ENCODE assay signal across 8 cellular contexts in the genomic region with DNA sequence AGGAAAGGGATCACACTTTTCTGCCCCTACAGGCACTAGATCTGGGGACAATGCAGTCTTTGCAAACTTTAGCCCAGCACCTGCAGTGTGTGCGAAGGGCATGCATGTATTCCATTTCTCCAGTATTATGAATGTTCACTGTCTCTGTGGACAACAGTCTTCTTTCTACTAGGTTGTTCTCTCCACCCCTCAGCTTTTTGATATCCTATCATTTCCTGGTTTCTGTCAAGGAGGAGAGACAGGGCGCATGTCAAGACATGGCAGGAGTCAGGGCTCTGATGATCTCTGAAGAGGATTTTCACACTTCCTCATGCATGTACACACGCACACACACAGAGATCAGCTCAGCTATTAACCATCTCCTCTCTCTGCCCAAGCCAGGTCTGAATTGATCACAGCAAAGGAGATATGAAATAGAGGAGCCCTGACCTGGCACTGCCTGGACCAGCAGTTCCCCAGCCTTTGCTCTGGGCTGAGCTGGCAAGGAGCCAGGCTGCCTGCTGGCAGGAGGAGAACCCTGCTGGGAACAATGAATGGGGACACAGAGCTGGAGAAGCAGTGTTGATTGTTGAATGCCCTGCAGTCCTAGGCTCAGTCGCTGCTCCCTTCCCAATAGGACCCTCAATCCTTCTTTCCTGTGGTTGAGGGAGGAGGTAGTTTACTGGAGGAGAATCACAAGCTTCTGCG.
DNase-seq lines count a peak whose midpoint lies in the region; ATAC-seq lines count a peak whose summit lies in the region.

No MANE protein-coding gene starts in this region.

- H3K27me3 ChIP-seq in adipocyte (replicated peaks; ENCODE audit: control insufficient read depth, insufficient read depth, low read length), result peaks cover 39% of the 10 kb centered on the region

- no peaks in the 10 kb centered on the region for H3K4me1 ChIP-seq in adipocyte (ENCODE audit: control insufficient read depth, insufficient read depth, low read length)

- no peaks in the 10 kb centered on the region for H3K36me3 ChIP-seq in adipocyte (ENCODE audit: control insufficient read depth, insufficient read depth, low read length, severe bottlenecking)

- no peak overlapping the region for H3K4me3 ChIP-seq in adipocyte (ENCODE audit: low read length)

- peak in 12 of 14 donors; percentile 51 to 87 (median 69) for DNase-seq in C1 segment of cervical spinal cord (lab: John Stamatoyannopoulos, UW)
- DNase-seq in NCI-H1105 treated with DMSO at 0.1 percent for 48 hours (lab: John Stamatoyannopoulos, UW), result peak; percentile 70
- peak; percentile 46 for DNase-seq in adipocyte (ENCODE audit: low read depth)
- peak; percentile 22 for DNase-seq in left kidney (ENCODE audit: low read depth, low spot score)
- DNase-seq in activated gamma-delta T cell treated with Interleukin-2 at 50 U/mL for 16 hours, result no peak
- DNase-seq in kidney glomerular epithelial cell (lab: John Stamatoyannopoulos, UW), result no peak

- ATAC-seq in GM21423 (IDR thresholded peaks at IDR 0.05; ENCODE audit: unreplicated experiment) (no peak), HG02571 (IDR thresholded peaks at IDR 0.05; ENCODE audit: unreplicated experiment) (no peak)

- no peak overlapping the region for H3K9ac ChIP-seq in adipocyte (ENCODE audit: low read length)

- H3K9me3 ChIP-seq in adipocyte (ENCODE audit: control insufficient read depth, low read length), result no peaks in the 10 kb centered on the region

Comparison
In these comparisons a context has a peak if more than half of its experiments do, and no peak if none do; other contexts are left out.
1. DNase-seq: peak in C1 segment of cervical spinal cord (12 of 14), NCI-H1105 treated with DMSO at 0.1 percent for 48 hours (single experiment), adipocyte (single experiment) and left kidney (single experiment); none in activated gamma-delta T cell treated with Interleukin-2 at 50 U/mL for 16 hours (single experiment) and kidney glomerular epithelial cell (single experiment).